In genomic region chr6:167778497-167779122, GRCh38 we compare ENCODE assay signal across 21 cellular contexts. TPM values are rescaled to one million over a fixed set of nuclear protein-coding genes. Genes with fewer than 3 reads are reported as not detected.
DNase-seq lines count a peak whose midpoint lies in the region; ATAC-seq, FAIRE-seq and TF ChIP-seq lines count a peak whose summit lies in the region.
"Had no signal": no experiment of that assay in that cellular context is flagged by ENCODE, and none has a peak within 500 bp of the region (broad histone marks: within the 10 kb centered on the region; RNA-seq: fewer than 3 reads in every experiment).

No MANE protein-coding gene starts in this region.

- FAIRE-seq in HepG2 (lab: Jason Lieb, UNC): no peak
- no peak for FAIRE-seq in HTR-8/SVneo (lab: Jason Lieb, UNC)
- FAIRE-seq: bronchial epithelial cell, islet of Langerhans had no signal

- ATAC-seq in body of pancreas: peak; percentile 84
- ATAC-seq in HepG2: peak; percentile 43
- ATAC-seq: stimulated activated naive CD8-positive, alpha-beta T cell treated with anti-CD3 and anti-CD28 coated beads, Interleukin-15, amount 100 ng/mL, for 72 hours; T-helper 17 cell had no signal

- TF ChIP-seq EP300 in HepG2 (IDR thresholded peaks at IDR 0.05; ENCODE audit: low read depth in 2 of 2, low read length in 2 of 2): no peak
- no peak for TF ChIP-seq EP300 in HepG2 (CRISPR knock-in tag; IDR thresholded peaks at IDR 0.05; ENCODE audit: borderline replicate concordance)

- WGBS in body of pancreas, 2 donors: 62 to 68% methylated on average over 21 of the region's 21 CpGs
- 61% methylated on average over 20 of the region's 21 CpGs for WGBS in HepG2 (ENCODE audit: low lambda C conversion rate)

- H2AFZ ChIP-seq in HepG2 (ENCODE audit: low read length): peak overlapping the region; percentile 70

- H3K9ac ChIP-seq in HepG2 (ENCODE audit: insufficient read depth, low read depth, low read length): no peak overlapping the region

- DNase-seq in HT-29 (ENCODE audit: low spot score) (peak; percentile 72), body of pancreas (peak; percentile 35 to 65 (median 49)), HepG2 (ENCODE audit: low spot score) (no peak), renal cortical epithelial cell (ENCODE audit: low read depth) (peak; percentile 62), HTR-8/SVneo (ENCODE audit: insufficient read length, low spot score) (no peak), T-helper 1 cell (no peak)
- DNase-seq in activated naive CD4-positive, alpha-beta T cell treated with anti-CD3 and anti-CD28 coated beads for 36 hours: no peak
- DNase-seq: activated CD4-positive, CD25-positive, alpha-beta regulatory T cell; COR-L47; dorsolateral prefrontal cortex; EL; NCI-H2029; NCI-H524; SHP77; stimulated activated CD4-positive, alpha-beta T cell treated with anti-CD3 and anti-CD28 coated beads, Interleukin-15, amount 100 ng/mL, for 24 hours; stimulated activated naive CD8-positive, alpha-beta T cell treated with anti-CD3 and anti-CD28 coated beads, Interleukin-15, amount 100 ng/mL, for 72 hours; T-helper 17 cell had no signal

- no peaks in the 10 kb centered on the region for H3K4me1 Mint-ChIP-seq in activated naive CD4-positive, alpha-beta T cell treated with anti-CD3 and anti-CD28 coated beads for 36 hours (ENCODE audit: low read depth)
- H3K4me1 Mint-ChIP-seq: stimulated activated naive CD8-positive, alpha-beta T cell treated with anti-CD3 and anti-CD28 coated beads, Interleukin-15, amount 100 ng/mL, for 72 hours had no signal

- in situ Hi-C loops in HepG2 (cut with HindIII; ENCODE audit: extremely low pct_ligation_motif_present, low pct_unique_long_range_greater_than_20kb): no loop called here

- peak overlapping the region; percentile 43 for H3K4me2 ChIP-seq in HepG2 (ENCODE audit: low read depth, low read length)

- H3K36me3 ChIP-seq in body of pancreas (replicated peaks in 1 of 2; ENCODE audit: insufficient read depth in 1 of 2, low read depth in 2 of 2): no peaks in the 10 kb centered on the region
- H3K36me3 ChIP-seq in HepG2 (replicated peaks in 1 of 2; ENCODE audit: control insufficient read depth in 1 of 2, insufficient read depth in 2 of 2, low read length in 2 of 2): no peaks in the 10 kb centered on the region
- H3K36me3 ChIP-seq: heart right ventricle had no signal

- POLR2A ChIA-PET in HepG2 (lab: Yijun Ruan, JAX): interaction anchor here (0.7 to 2.4 kb wide), 4 partner anchors 9 to 19 kb away, joined by 3 to 11 read pairs (median 4); no protein-coding TSS in a partner anchor

- intact Hi-C loops in body of pancreas (cut with DNase I): no loop called here
- intact Hi-C loops in HepG2 (cut with micrococcal nuclease; ENCODE audit: unreplicated experiment): no loop called here
- intact Hi-C loops in activated naive CD4-positive, alpha-beta T cell treated with anti-CD3 and anti-CD28 coated beads for 36 hours (cut with micrococcal nuclease): no loop called here

- no TSS peak for BruUV-seq in HepG2 (replicated peaks; lab: Mats Ljungman, UMichigan)

- H3K79me2 ChIP-seq in HepG2 (ENCODE audit: insufficient read depth, low read length): no peaks in the 10 kb centered on the region

- H3K27ac ChIP-seq in body of pancreas (peak overlapping the region; percentile 45 to 81 (median 76)), HepG2 (ENCODE audit: extremely low read length, insufficient read depth, low read length) (no peak overlapping the region)
- H3K27ac ChIP-seq: dorsolateral prefrontal cortex had no signal

- CTCF ChIA-PET in HepG2 (lab: Yijun Ruan, JAX; ENCODE audit: low intra/inter-chr PET ratio, low total read pairs): no interaction called here
- CTCF ChIA-PET in activated naive CD4-positive, alpha-beta T cell treated with anti-CD3 and anti-CD28 coated beads for 36 hours (lab: Charles Lee): interaction anchor here (0.6 kb wide), 1 partner anchor 424 kb away, joined by 3 read pairs; no protein-coding TSS in a partner anchor

- no peak overlapping the region for H3K27ac Mint-ChIP-seq in activated naive CD4-positive, alpha-beta T cell treated with anti-CD3 and anti-CD28 coated beads for 36 hours
- H3K27ac Mint-ChIP-seq: activated T-helper 1 cell treated with anti-CD3 and anti-CD28 coated beads, Interleukin-12 subunit alpha, Interleukin-12 subunit beta, Interleukin-2, Interleukin-4 antibody, amounts not matched to agents 30 ng/mL and 10 ng/mL and 1 ng/mL, durations not matched to agents 14 hours and 24 hours and 36 hours; stimulated activated naive CD8-positive, alpha-beta T cell treated with anti-CD3 and anti-CD28 coated beads, Interleukin-15, amount 100 ng/mL, for 72 hours; T-helper 17 cell had no signal

- no peaks in the 10 kb centered on the region for H3K9me3 ChIP-seq in body of pancreas
- H3K9me3 ChIP-seq in HepG2 (ENCODE audit: low read length): no peaks in the 10 kb centered on the region
- H3K9me3 ChIP-seq: heart right ventricle had no signal

- H3K4me3 ChIP-seq in body of pancreas (no peak overlapping the region), HepG2 (replicated peaks in 1 of 3; ENCODE audit: insufficient read depth in 1 of 3, low read depth in 2 of 3, low read length in 3 of 3) (peak overlapping the region in 1 of 3 experiments; percentile 32; a peak in 1 of 6 replicates)
- H3K4me3 ChIP-seq: dorsolateral prefrontal cortex, heart right ventricle had no signal

- H3K4me1 ChIP-seq in body of pancreas (peaks cover 26% of the 10 kb centered on the region), HepG2 (ENCODE audit: insufficient read depth, low read length) (peaks cover 48% of the 10 kb centered on the region)

- TF ChIP-seq POLR2A in body of pancreas (IDR thresholded peaks at IDR 0.05): peak in 1 of 3 donors; percentile 13
- TF ChIP-seq POLR2A in HepG2 (IDR thresholded peaks at IDR 0.05; ENCODE audit: insufficient read depth in 1 of 2, low read depth in 2 of 2, low read length in 2 of 2): no peak

- H3K27me3 ChIP-seq in body of pancreas: no peaks in the 10 kb centered on the region
- H3K27me3 ChIP-seq in HepG2 (ENCODE audit: control insufficient read depth in 1 of 2, insufficient read depth in 2 of 2, low read length in 2 of 2): no peaks in the 10 kb centered on the region; a peak in 1 of 5 replicates
- H3K27me3 ChIP-seq: heart right ventricle had no signal

- no peaks in the 10 kb centered on the region for H4K20me1 ChIP-seq in HepG2 (ENCODE audit: insufficient read depth, low read length)

- peaks cover 6% of the 10 kb centered on the region for H3K27me3 Mint-ChIP-seq in activated naive CD4-positive, alpha-beta T cell treated with anti-CD3 and anti-CD28 coated beads for 36 hours (ENCODE audit: low read depth)

- TF ChIP-seq CTCF in body of pancreas (IDR thresholded peaks at IDR 0.05): no peak
- no peak for TF ChIP-seq CTCF in HepG2 (CRISPR knock-in tag; IDR thresholded peaks at IDR 0.05)

- TF ChIP-seq RAD21 in HepG2 (CRISPR knock-in tag; IDR thresholded peaks at IDR 0.05): no peak

- H3K4me3 Mint-ChIP-seq in activated naive CD4-positive, alpha-beta T cell treated with anti-CD3 and anti-CD28 coated beads for 36 hours: no peak overlapping the region
- H3K4me3 Mint-ChIP-seq: activated T-helper 1 cell treated with anti-CD3 and anti-CD28 coated beads, Interleukin-12 subunit alpha, Interleukin-12 subunit beta, Interleukin-2, Interleukin-4 antibody, amounts not matched to agents 30 ng/mL and 10 ng/mL and 1 ng/mL, durations not matched to agents 14 hours and 24 hours and 36 hours; stimulated activated naive CD8-positive, alpha-beta T cell treated with anti-CD3 and anti-CD28 coated beads, Interleukin-15, amount 100 ng/mL, for 72 hours; T-helper 17 cell had no signal

- no peaks in the 10 kb centered on the region for H3K36me3 Mint-ChIP-seq in activated naive CD4-positive, alpha-beta T cell treated with anti-CD3 and anti-CD28 coated beads for 36 hours (ENCODE audit: low read depth)

- H3K9me3 Mint-ChIP-seq in activated naive CD4-positive, alpha-beta T cell treated with anti-CD3 and anti-CD28 coated beads for 36 hours: no peaks in the 10 kb centered on the region
- H3K9me3 Mint-ChIP-seq: activated T-helper 1 cell treated with anti-CD3 and anti-CD28 coated beads, Interleukin-12 subunit alpha, Interleukin-12 subunit beta, Interleukin-2, Interleukin-4 antibody, amounts not matched to agents 30 ng/mL and 10 ng/mL and 1 ng/mL, durations not matched to agents 14 hours and 24 hours and 36 hours; stimulated activated naive CD8-positive, alpha-beta T cell treated with anti-CD3 and anti-CD28 coated beads, Interleukin-15, amount 100 ng/mL, for 72 hours had no signal

TF ChIP-seq in HepG2, 621 proteins besides CTCF, POLR2A, EP300 and RAD21 (continues in another document):
- peak; percentile 52 for TF ChIP-seq MAX (IDR thresholded peaks at IDR 0.05)

RNA-seq across cellular contexts. Expression of gene AFDN, which starts 48.1 kb away (rescaled TPM):
- 79.8 and 86.5 TPM in 2 replicates for total RNA-seq in HT-29 (2014; rRNA removed; shearing (Covaris generic))
- total RNA-seq in body of pancreas (100 to 1,000 TPM; 160 to 195 TPM), HepG2 (2016; rRNA removed; fragmentation: Illumina TruSeq; extraction: Trizol) (97.8 and 136 TPM in 2 replicates), renal cortical epithelial cell (84.9 and 142 TPM in 2 replicates)
- total RNA-seq in HepG2 (2016; cell fraction: cytosol; rRNA removed; fragmentation: Illumina TruSeq; extraction: Trizol; ENCODE audit: low read depth): 82.1 and 86.5 TPM in 2 replicates
- 90.9 and 138 TPM in 2 replicates for total RNA-seq in HepG2 (2016; cell fraction: insoluble cytoplasmic fraction; rRNA removed; fragmentation: Illumina TruSeq; extraction: Trizol)
- total RNA-seq in HepG2 (2016; cell fraction: membrane; rRNA removed; fragmentation: Illumina TruSeq; extraction: Trizol): 67.9 and 80.5 TPM in 2 replicates
- total RNA-seq in HepG2 (2016; cell fraction: nucleus; rRNA removed; fragmentation: Illumina TruSeq; extraction: Trizol): 248 and 270 TPM in 2 replicates
- polyA plus RNA-seq in HepG2 (2011; rRNA removed): 151 and 156 TPM in 2 replicates
- 52.5 and 65.6 TPM in 2 replicates for polyA plus RNA-seq in HepG2 (2011; cell fraction: cytosol; rRNA removed)
- polyA plus RNA-seq in HepG2 (2011; cell fraction: nucleus; rRNA removed): 488 and 509 TPM in 2 replicates
- 141 and 152 TPM in 2 replicates for polyA plus RNA-seq in HepG2 (2012)
- 1.8 and 2.1 TPM in 2 replicates for polyA plus RNA-seq in HepG2 (2016; cell fraction: cytosol; fragmentation: Illumina TruSeq; extraction: Trizol; ENCODE audit: low read depth)
- polyA plus RNA-seq in HepG2 (2016; cell fraction: insoluble cytoplasmic fraction; fragmentation: Illumina TruSeq; extraction: Trizol; ENCODE audit: low read depth): 62.7 and 70.2 TPM in 2 replicates
- polyA plus RNA-seq in HepG2 (2016; cell fraction: membrane; fragmentation: Illumina TruSeq; extraction: Trizol; ENCODE audit: low read depth): 7.1 and 7.2 TPM in 2 replicates
- polyA plus RNA-seq in HepG2 (2016; cell fraction: nucleus; fragmentation: Illumina TruSeq; extraction: Trizol; ENCODE audit: insufficient read depth, low read depth): 361 and 384 TPM in 2 replicates
- polyA minus RNA-seq in HepG2 (2011; rRNA and poly(A)+ RNA removed; ENCODE audit: low replicate concordance): 24.6 and 223 TPM in 2 replicates
- 115 and 134 TPM in 2 replicates for polyA minus RNA-seq in HepG2 (2011; cell fraction: cytosol; rRNA and poly(A)+ RNA removed)
- 847 and 897 TPM in 2 replicates for polyA minus RNA-seq in HepG2 (2011; cell fraction: nucleus; rRNA and poly(A)+ RNA removed)
- 10 to 100 TPM; 12.5 to 13.9 TPM for total RNA-seq in activated naive CD4-positive, alpha-beta T cell treated with anti-CD3 and anti-CD28 coated beads for 36 hours

Comparison
In these comparisons a context has a peak if more than half of its experiments do, and no peak if none do; other contexts are left out.
1. DNase-seq: peak in HT-29 (single experiment), body of pancreas (4 of 4) and renal cortical epithelial cell (single experiment); none in HepG2 (single experiment), HTR-8/SVneo (single experiment), activated naive CD4-positive, alpha-beta T cell treated with anti-CD3 and anti-CD28 coated beads for 36 hours (single experiment) and T-helper 1 cell (0 of 5).